ENCODE assay signal across 20 cellular contexts in genomic region chr7:121603886-121604285, GRCh38.
DNase-seq lines count a peak whose midpoint lies in the region; ATAC-seq and TF ChIP-seq lines count a peak whose summit lies in the region.
"Had no signal": no experiment of that assay in that cellular context is flagged by ENCODE, and none has a peak within 500 bp of the region (broad histone marks: within the 10 kb centered on the region; RNA-seq: fewer than 3 reads in every experiment).

No MANE protein-coding gene starts in this region.

- H3K27ac ChIP-seq in brain microvascular endothelial cell (peak overlapping the region; percentile 80), neural progenitor cell (no peak overlapping the region), suprapubic skin (peak overlapping the region; percentile 16), ovary (no peak overlapping the region)
- H3K27ac ChIP-seq: BLaER1 treated with 17β-estradiol and CSF1 and Interleukin-3, amounts not matched to agents 10 nM and 100 nM; SJSA1 had no signal

- no peak overlapping the region for H3K4me3 Mint-ChIP-seq in neural progenitor cell
- H3K4me3 Mint-ChIP-seq: CD4-positive, alpha-beta memory T cell; GM23338 had no signal

- no peak for ATAC-seq in left colon

- H3K79me2 ChIP-seq in neural progenitor cell (ENCODE audit: low read depth), result no peaks in the 10 kb centered on the region

- TF ChIP-seq CTCF in brain microvascular endothelial cell (IDR thresholded peaks at IDR 0.05; ENCODE audit: low read depth, low read length, missing control alignments), result no peak
- TF ChIP-seq CTCF in neural progenitor cell (IDR thresholded peaks at IDR 0.05), result no peak
- no peak for TF ChIP-seq CTCF in suprapubic skin (IDR thresholded peaks at IDR 0.05)
- TF ChIP-seq CTCF in ovary (IDR thresholded peaks at IDR 0.05), result no peak

- no peaks in the 10 kb centered on the region for H3F3A ChIP-seq in neural progenitor cell (ENCODE audit: low read depth)

- DNase-seq in NCI-H526 treated with DMSO at 0.1 percent for 48 hours (lab: John Stamatoyannopoulos, UW), result peak; percentile 43
- no peak for DNase-seq in brain microvascular endothelial cell
- DNase-seq in neural progenitor cell (ENCODE audit: low spot score), result no peak
- no peak for DNase-seq in suprapubic skin (ENCODE audit: low spot score in 2 of 2)
- no peak for DNase-seq in ovary
- no peak for DNase-seq in left colon
- DNase-seq in NCI-H1105 (lab: John Stamatoyannopoulos, UW), result no peak
- DNase-seq: Caco-2; CD4-positive, alpha-beta memory T cell; DMS153; KG1; NCI-H1092; NCI-H146; NCI-H2029; NCI-H226; NCI-H510A treated with DMSO at 0.1 percent for 48 hours; OCI-M1 had no signal

- no peaks in the 10 kb centered on the region for H3K9me3 Mint-ChIP-seq in neural progenitor cell

- intact Hi-C loops in ovary (cut with DNase I), result no loop called here
- intact Hi-C loops in left colon (cut with DNase I, micrococcal nuclease), result no loop called here

- H3K4me1 ChIP-seq in neural progenitor cell (peaks cover 12% of the 10 kb centered on the region), suprapubic skin (peaks cover 25% of the 10 kb centered on the region), ovary (ENCODE audit: insufficient read depth) (peaks cover 4% of the 10 kb centered on the region)
- H3K4me1 ChIP-seq: Caco-2, SJSA1 had no signal

- in situ Hi-C loops in brain microvascular endothelial cell (cut with HindIII; ENCODE audit: low pct_ligation_motif_present, low sequenced_read_pairs), result no loop called here

- TF ChIP-seq EP300 in suprapubic skin (IDR thresholded peaks at IDR 0.05) (no peak), ovary (IDR thresholded peaks at IDR 0.05) (no peak)

- no peaks in the 10 kb centered on the region for H3K36me3 Mint-ChIP-seq in neural progenitor cell
- H3K36me3 Mint-ChIP-seq: CD4-positive, alpha-beta memory T cell had no signal

- H3K9ac ChIP-seq in neural progenitor cell, result no peak overlapping the region
- H3K9ac ChIP-seq: BLaER1 treated with 17β-estradiol and CSF1 and Interleukin-3, amounts not matched to agents 10 nM and 100 nM had no signal

- H3K4me1 Mint-ChIP-seq in neural progenitor cell, result peaks cover 42% of the 10 kb centered on the region
- H3K4me1 Mint-ChIP-seq: CD4-positive, alpha-beta memory T cell had no signal

- TF ChIP-seq POLR2A in suprapubic skin (IDR thresholded peaks at IDR 0.05), result no peak
- no peak for TF ChIP-seq POLR2A in ovary (IDR thresholded peaks at IDR 0.05)

- H3K27me3 Mint-ChIP-seq in neural progenitor cell (ENCODE audit: insufficient read depth, low read depth), result no peaks in the 10 kb centered on the region

- no peak overlapping the region for H2AFZ ChIP-seq in neural progenitor cell (replicated peaks)

- H3K4me3 ChIP-seq in brain microvascular endothelial cell (ENCODE audit: low read depth, low read length) (no peak overlapping the region), neural progenitor cell (no peak overlapping the region), suprapubic skin (no peak overlapping the region), ovary (no peak overlapping the region)
- H3K4me3 ChIP-seq: BLaER1 treated with 17β-estradiol and CSF1 and Interleukin-3, amounts not matched to agents 10 nM and 100 nM; GM23338; SJSA1 had no signal

- H3K36me3 ChIP-seq in brain microvascular endothelial cell (replicated peaks), result no peaks in the 10 kb centered on the region
- H3K36me3 ChIP-seq in neural progenitor cell, result no peaks in the 10 kb centered on the region
- no peaks in the 10 kb centered on the region for H3K36me3 ChIP-seq in suprapubic skin
- H3K36me3 ChIP-seq in ovary, result no peaks in the 10 kb centered on the region
- H3K36me3 ChIP-seq: BLaER1 treated with 17β-estradiol and CSF1 and Interleukin-3, amounts not matched to agents 10 nM and 100 nM; SJSA1 had no signal

- no peaks in the 10 kb centered on the region for H3K27me3 ChIP-seq in brain microvascular endothelial cell (replicated peaks)
- no peaks in the 10 kb centered on the region for H3K27me3 ChIP-seq in neural progenitor cell
- H3K27me3 ChIP-seq in suprapubic skin, result no peaks in the 10 kb centered on the region
- H3K27me3 ChIP-seq in ovary, result no peaks in the 10 kb centered on the region
- H3K27me3 ChIP-seq: BLaER1 treated with 17β-estradiol and CSF1 and Interleukin-3, amounts not matched to agents 10 nM and 100 nM had no signal

- H3K9me3 ChIP-seq in neural progenitor cell (ENCODE audit: low read depth) (no peaks in the 10 kb centered on the region), suprapubic skin (no peaks in the 10 kb centered on the region), ovary (no peaks in the 10 kb centered on the region)
- H3K9me3 ChIP-seq: Caco-2, SJSA1 had no signal

- WGBS in suprapubic skin, result 33% methylated on average over 2 of the region's 2 CpGs
- 39 to 50% (median 42%) methylated on average over 2 of the region's 2 CpGs for WGBS in ovary, 3 donors

- H4K20me1 ChIP-seq in neural progenitor cell (ENCODE audit: low read depth), result no peaks in the 10 kb centered on the region
- H4K20me1 ChIP-seq: BLaER1 treated with 17β-estradiol and CSF1 and Interleukin-3, amounts not matched to agents 10 nM and 100 nM had no signal

- H3K4me2 ChIP-seq in neural progenitor cell, result no peak overlapping the region
- H3K4me2 ChIP-seq: BLaER1 treated with 17β-estradiol and CSF1 and Interleukin-3, amounts not matched to agents 10 nM and 100 nM; GM23338 had no signal

- H3K27ac Mint-ChIP-seq in neural progenitor cell, result peak overlapping the region; percentile 94
- H3K27ac Mint-ChIP-seq: CD4-positive, alpha-beta memory T cell; GM23338 had no signal

Comparison
In these comparisons a context has a peak if more than half of its experiments do, and no peak if none do; other contexts are left out.
1. H3K27ac ChIP-seq: peak in brain microvascular endothelial cell (single experiment) and suprapubic skin (single experiment); none in neural progenitor cell (single experiment) and ovary (0 of 2).